Comparison of ENCODE assay signal across 28 cellular contexts in the genomic region with DNA sequence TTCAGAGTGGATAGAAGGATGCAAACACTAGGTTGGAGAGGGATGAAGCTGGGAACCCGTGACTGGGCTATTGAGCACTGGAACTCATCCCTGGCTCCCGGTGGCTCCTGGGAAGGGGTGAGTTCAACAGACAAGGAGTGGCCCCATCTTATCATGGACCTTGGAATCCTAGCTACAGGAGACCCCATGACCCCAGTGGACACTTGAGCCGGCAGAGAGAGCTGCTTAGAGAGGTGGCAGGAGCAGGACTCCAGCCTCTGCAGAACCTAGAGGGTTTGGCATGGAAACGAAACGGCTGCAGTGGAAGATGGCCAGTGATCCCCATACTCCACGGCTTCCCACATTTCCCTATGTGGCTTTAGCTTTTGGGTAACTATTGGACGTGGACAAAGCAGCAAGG.
"Had no signal": no experiment of that assay in that cellular context is flagged by ENCODE, and none has a peak within 500 bp of the region (broad histone marks: within the 10 kb centered on the region; RNA-seq: fewer than 3 reads in every experiment).

No MANE protein-coding gene starts in this region.

- H3K9me3 ChIP-seq: suprapubic skin, testis, thoracic aorta, thyroid gland, tibial artery, tibial nerve, transverse colon, upper lobe of left lung, upper lobe of right lung, uterus, vagina had no signal

- H3K27me3 Mint-ChIP-seq: stimulated activated memory B cell treated with anti-CD40 and anti-IgM and Interleukin-4, amounts not matched to agents 10 μg/mL and 1 μg/mL and 100 μg/mL, for 72 hours; stimulated activated naive B cell treated with anti-CD40 and anti-IgM and Interleukin-4, amounts not matched to agents 10 μg/mL and 1 μg/mL and 100 μg/mL, for 72 hours; stimulated activated naive CD8-positive, alpha-beta T cell treated with anti-CD3 and anti-CD28 coated beads, Interleukin-15, amount 100 ng/mL, for 72 hours; stimulated activated naive CD8-positive, alpha-beta T cell treated with anti-CD3 and anti-CD28 coated beads, Interleukin-15, Interleukin-2, amounts not matched to agents 100 ng/mL and 50 ng/mL, for 24 hours; type B pancreatic cell had no signal

- ATAC-seq: stimulated activated effector memory CD8-positive, alpha-beta T cell treated with anti-CD3 and anti-CD28 coated beads, Interleukin-12 subunit alpha, Interleukin-12 subunit beta, amount 100 ng/mL, for 72 hours; stimulated activated memory B cell treated with anti-CD40 and anti-IgM and Interleukin-4, amounts not matched to agents 10 μg/mL and 1 μg/mL and 100 μg/mL, for 72 hours; stimulated activated naive B cell treated with anti-CD40 and anti-IgM and Interleukin-4, amounts not matched to agents 10 μg/mL and 1 μg/mL and 100 μg/mL, for 72 hours; stimulated activated naive CD8-positive, alpha-beta T cell treated with anti-CD3 and anti-CD28 coated beads, Interleukin-15, amount 100 ng/mL, for 72 hours; stimulated activated naive CD8-positive, alpha-beta T cell treated with anti-CD3 and anti-CD28 coated beads, Interleukin-15, Interleukin-2, amounts not matched to agents 100 U/mL and 50 U/mL, for 24 hours; upper lobe of right lung had no signal

- H3K27ac Mint-ChIP-seq: stimulated activated effector memory CD8-positive, alpha-beta T cell treated with anti-CD3 and anti-CD28 coated beads, Interleukin-12 subunit alpha, Interleukin-12 subunit beta, amount 100 ng/mL, for 72 hours; stimulated activated memory B cell treated with anti-CD40 and anti-IgM and Interleukin-4, amounts not matched to agents 10 μg/mL and 1 μg/mL and 100 μg/mL, for 72 hours; stimulated activated naive B cell treated with anti-CD40 and anti-IgM and Interleukin-4, amounts not matched to agents 10 μg/mL and 1 μg/mL and 100 μg/mL, for 72 hours; stimulated activated naive CD8-positive, alpha-beta T cell treated with anti-CD3 and anti-CD28 coated beads, Interleukin-15, amount 100 ng/mL, for 72 hours; stimulated activated naive CD8-positive, alpha-beta T cell treated with anti-CD3 and anti-CD28 coated beads, Interleukin-15, Interleukin-2, amounts not matched to agents 100 ng/mL and 50 ng/mL, for 24 hours; type B pancreatic cell had no signal

- H3K27ac ChIP-seq: stomach, suprapubic skin, testis, thoracic aorta, thyroid gland, tibial artery, tibial nerve, transverse colon, upper lobe of left lung, upper lobe of right lung, uterus, vagina had no signal

- H3K36me3 ChIP-seq: stomach, suprapubic skin, thoracic aorta, thyroid gland, tibial artery, tibial nerve, transverse colon, upper lobe of left lung, upper lobe of right lung, uterus, vagina had no signal

- H3K4me3 ChIP-seq: stomach, suprapubic skin, testis, thoracic aorta, thyroid gland, tibial artery, tibial nerve, transverse colon, upper lobe of left lung, upper lobe of right lung, uterus, vagina had no signal

- H3K36me3 Mint-ChIP-seq: stimulated activated effector memory CD8-positive, alpha-beta T cell treated with anti-CD3 and anti-CD28 coated beads, Interleukin-12 subunit alpha, Interleukin-12 subunit beta, amount 100 ng/mL, for 72 hours; stimulated activated memory B cell treated with anti-CD40 and anti-IgM and Interleukin-4, amounts not matched to agents 10 μg/mL and 1 μg/mL and 100 μg/mL, for 72 hours; stimulated activated naive B cell treated with anti-CD40 and anti-IgM and Interleukin-4, amounts not matched to agents 10 μg/mL and 1 μg/mL and 100 μg/mL, for 72 hours; type B pancreatic cell had no signal

- H3K27me3 ChIP-seq: stomach, suprapubic skin, testis, thyroid gland, tibial artery, tibial nerve, transverse colon, upper lobe of left lung, upper lobe of right lung, uterus, vagina had no signal

- H3K4me1 ChIP-seq: stomach, suprapubic skin, testis, thyroid gland, tibial artery, tibial nerve, transverse colon, upper lobe of left lung, upper lobe of right lung, uterus, vagina had no signal

- H3K4me1 Mint-ChIP-seq: stimulated activated effector memory CD8-positive, alpha-beta T cell treated with anti-CD3 and anti-CD28 coated beads, Interleukin-12 subunit alpha, Interleukin-12 subunit beta, amount 100 ng/mL, for 72 hours; stimulated activated memory B cell treated with anti-CD40 and anti-IgM and Interleukin-4, amounts not matched to agents 10 μg/mL and 1 μg/mL and 100 μg/mL, for 72 hours; stimulated activated naive B cell treated with anti-CD40 and anti-IgM and Interleukin-4, amounts not matched to agents 10 μg/mL and 1 μg/mL and 100 μg/mL, for 72 hours; stimulated activated naive CD8-positive, alpha-beta T cell treated with anti-CD3 and anti-CD28 coated beads, Interleukin-15, amount 100 ng/mL, for 72 hours had no signal

- DNase-seq: stimulated activated CD4-positive, alpha-beta T cell treated with anti-CD3 and anti-CD28 coated beads, Interleukin-2, amount 100 ng/mL, for 48 hours; stimulated activated CD4-positive, alpha-beta T cell treated with anti-CD3 and anti-CD28 coated beads, Interleukin-4, amount 100 ng/mL, for 1 hour; stimulated activated CD4-positive, alpha-beta T cell treated with anti-CD3 and anti-CD28 coated beads, Interleukin-4, amount 100 ng/mL, for 24 hours; stimulated activated CD4-positive, alpha-beta T cell treated with anti-CD3 and anti-CD28 coated beads, Interleukin-4, amount 100 ng/mL, for 4 hours; stimulated activated CD8-positive, alpha-beta memory T cell treated with anti-CD3 and anti-CD28 coated beads, Interleukin-4, amount 100 ng/mL, for 48 hours; stimulated activated naive B cell treated with anti-CD40 and anti-IgM and Interleukin-4, amounts not matched to agents 10 μg/mL and 1 μg/mL and 100 μg/mL, for 72 hours; stimulated activated naive CD4-positive, alpha-beta T cell; stimulated activated naive CD4-positive, alpha-beta T cell treated with Interleukin-2 at 50 U/mL for 16 hours; stimulated activated naive CD8-positive, alpha-beta T cell treated with anti-CD3 and anti-CD28 coated beads, Interleukin-15, amount 100 ng/mL, for 72 hours; stimulated activated naive CD8-positive, alpha-beta T cell treated with anti-CD3 and anti-CD28 coated beads, Interleukin-15, Interleukin-2, amounts not matched to agents 100 U/mL and 50 U/mL, for 24 hours; stomach; substantia nigra; testis; thyroid gland; tibial artery; transverse colon; trophoblast cell; upper lobe of left lung; upper lobe of right lung; uterus had no signal

- H3K4me3 Mint-ChIP-seq: stimulated activated effector memory CD8-positive, alpha-beta T cell treated with anti-CD3 and anti-CD28 coated beads, Interleukin-12 subunit alpha, Interleukin-12 subunit beta, amount 100 ng/mL, for 72 hours; stimulated activated memory B cell treated with anti-CD40 and anti-IgM and Interleukin-4, amounts not matched to agents 10 μg/mL and 1 μg/mL and 100 μg/mL, for 72 hours; stimulated activated naive B cell treated with anti-CD40 and anti-IgM and Interleukin-4, amounts not matched to agents 10 μg/mL and 1 μg/mL and 100 μg/mL, for 72 hours; stimulated activated naive CD8-positive, alpha-beta T cell treated with anti-CD3 and anti-CD28 coated beads, Interleukin-15, amount 100 ng/mL, for 72 hours; stimulated activated naive CD8-positive, alpha-beta T cell treated with anti-CD3 and anti-CD28 coated beads, Interleukin-15, Interleukin-2, amounts not matched to agents 100 ng/mL and 50 ng/mL, for 24 hours; type B pancreatic cell had no signal
